ENCODE assay signal across 27 cellular contexts in the genomic region with DNA sequence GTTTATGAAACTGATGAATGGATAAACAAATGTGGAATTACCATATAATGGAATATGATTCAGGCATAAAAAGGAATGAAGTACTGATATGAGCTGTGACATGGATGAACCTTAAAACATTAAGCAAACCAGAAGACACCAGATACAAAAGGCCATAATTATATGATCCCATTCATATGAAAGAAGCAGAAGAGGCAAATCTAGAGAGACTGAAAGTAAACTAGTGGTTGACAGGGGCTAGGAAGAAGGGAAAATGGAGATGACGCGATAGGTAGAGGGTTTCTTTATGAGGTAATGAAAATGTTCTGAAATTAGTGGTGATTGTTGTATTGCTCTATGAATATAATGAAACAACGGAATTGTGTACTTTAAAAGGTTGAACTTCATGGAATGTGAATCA.
"Had no signal": no experiment of that assay in that cellular context is flagged by ENCODE, and none has a peak within 500 bp of the region (broad histone marks: within the 10 kb centered on the region; RNA-seq: fewer than 3 reads in every experiment).

No MANE protein-coding gene starts in this region.

- FAIRE-seq: islet of Langerhans, kidney had no signal

- H3K9me3 Mint-ChIP-seq: immature natural killer cell; naive thymus-derived CD8-positive, alpha-beta T cell; nephron progenitor cell; neural progenitor cell; stimulated activated naive B cell treated with anti-CD40 and anti-IgM and Interleukin-4, amounts not matched to agents 10 μg/mL and 1 μg/mL and 100 μg/mL, for 72 hours; stimulated activated naive CD8-positive, alpha-beta T cell treated with anti-CD3 and anti-CD28 coated beads, Interleukin-15, amount 100 ng/mL, for 72 hours; type B pancreatic cell had no signal

- H3K27ac ChIP-seq: left lung, lower lobe of right lung, neural progenitor cell, ovary, right atrium auricular region, right lobe of liver, tibial nerve, uterus had no signal

- H3K27me3 Mint-ChIP-seq: naive thymus-derived CD8-positive, alpha-beta T cell; progenitor cell of endocrine pancreas; stimulated activated naive B cell treated with anti-CD40 and anti-IgM and Interleukin-4, amounts not matched to agents 10 μg/mL and 1 μg/mL and 100 μg/mL, for 72 hours; stimulated activated naive CD8-positive, alpha-beta T cell treated with anti-CD3 and anti-CD28 coated beads, Interleukin-15, amount 100 ng/mL, for 72 hours; type B pancreatic cell had no signal

- H3K36me3 ChIP-seq: lower lobe of right lung, neural progenitor cell, ovary, right atrium auricular region, right lobe of liver, uterus had no signal

- H3K9me3 ChIP-seq: left lung, lower lobe of right lung, ovary, right atrium auricular region, right lobe of liver, tibial nerve, uterus had no signal

- DNase-seq: hypothalamus; immature natural killer cell; kidney; left colon; left lung; lower lobe of right lung; mammary epithelial cell; mesenchymal stem cell; naive thymus-derived CD8-positive, alpha-beta T cell; nephron progenitor cell; ovary; stimulated activated CD4-positive, alpha-beta T cell treated with anti-CD3 and anti-CD28 coated beads, Interleukin-1b, Interleukin-23, amount 100 ng/mL, for 48 hours; stimulated activated CD4-positive, alpha-beta T cell treated with anti-CD3 and anti-CD28 coated beads, Interleukin-2, amount 100 ng/mL, for 48 hours; stimulated activated CD4-positive, alpha-beta T cell treated with anti-CD3 and anti-CD28 coated beads, Interleukin-4, amount 100 ng/mL, for 4 hours; stimulated activated CD8-positive, alpha-beta memory T cell treated with anti-CD3 and anti-CD28 coated beads, Interleukin-4, amount 100 ng/mL, for 48 hours; stimulated activated naive B cell treated with anti-CD40 and anti-IgM and Interleukin-4, amounts not matched to agents 10 μg/mL and 1 μg/mL and 100 μg/mL, for 72 hours; stimulated activated naive CD8-positive, alpha-beta T cell treated with anti-CD3 and anti-CD28 coated beads, Interleukin-15, amount 100 ng/mL, for 72 hours; substantia nigra; uterus had no signal

- H3K4me2 ChIP-seq: neural progenitor cell, smooth muscle cell had no signal

- H3K27ac Mint-ChIP-seq: immature natural killer cell; nephron progenitor cell; neural progenitor cell; progenitor cell of endocrine pancreas; stimulated activated naive B cell treated with anti-CD40 and anti-IgM and Interleukin-4, amounts not matched to agents 10 μg/mL and 1 μg/mL and 100 μg/mL, for 72 hours; stimulated activated naive CD8-positive, alpha-beta T cell treated with anti-CD3 and anti-CD28 coated beads, Interleukin-15, amount 100 ng/mL, for 72 hours; type B pancreatic cell had no signal

- ATAC-seq: left colon; naive thymus-derived CD8-positive, alpha-beta T cell; stimulated activated naive B cell treated with anti-CD40 and anti-IgM and Interleukin-4, amounts not matched to agents 10 μg/mL and 1 μg/mL and 100 μg/mL, for 72 hours; stimulated activated naive CD8-positive, alpha-beta T cell treated with anti-CD3 and anti-CD28 coated beads, Interleukin-15, amount 100 ng/mL, for 72 hours had no signal

- H3K27me3 ChIP-seq: left lung, neural progenitor cell, ovary, right atrium auricular region, right lobe of liver, tibial nerve, uterus had no signal

- H3K4me3 ChIP-seq: left lung, lower lobe of right lung, neural progenitor cell, ovary, right atrium auricular region, right lobe of liver, smooth muscle cell, tibial nerve, uterus had no signal

- H3K9ac ChIP-seq: neural progenitor cell had no signal

- H3K4me1 ChIP-seq: uterus had no signal

- H3K4me3 Mint-ChIP-seq: immature natural killer cell; naive thymus-derived CD8-positive, alpha-beta T cell; nephron progenitor cell; neural progenitor cell; stimulated activated naive B cell treated with anti-CD40 and anti-IgM and Interleukin-4, amounts not matched to agents 10 μg/mL and 1 μg/mL and 100 μg/mL, for 72 hours; stimulated activated naive CD8-positive, alpha-beta T cell treated with anti-CD3 and anti-CD28 coated beads, Interleukin-15, amount 100 ng/mL, for 72 hours; type B pancreatic cell had no signal

- H2AFZ ChIP-seq: neural progenitor cell had no signal
